15 cellular contexts compared by ENCODE assay signal in the genomic region with DNA sequence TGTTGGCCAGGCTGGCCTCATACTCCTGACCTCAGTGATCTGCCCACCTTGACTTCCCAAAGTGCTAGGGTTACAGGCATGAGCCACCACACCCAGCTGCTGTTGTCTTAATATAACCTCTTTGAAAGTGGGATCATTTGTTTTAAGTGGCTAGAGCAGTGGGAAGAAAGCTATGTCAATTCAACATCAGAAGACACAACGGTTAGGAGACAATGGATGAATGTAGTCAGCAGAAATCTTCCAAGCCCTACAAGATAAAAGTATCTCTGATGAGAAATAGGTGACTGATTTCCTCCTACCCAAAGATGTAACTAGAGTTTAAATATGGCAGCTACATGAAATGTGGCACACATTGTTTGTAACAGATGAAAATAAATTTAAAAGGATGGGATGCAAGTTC.
"Had no signal": no experiment of that assay in that cellular context is flagged by ENCODE, and none has a peak within 500 bp of the region (broad histone marks: within the 10 kb centered on the region; RNA-seq: fewer than 3 reads in every experiment).

No MANE protein-coding gene starts in this region.

- ATAC-seq: sciatic nerve had no signal

- H3K27me3 Mint-ChIP-seq: naive thymus-derived CD4-positive, alpha-beta T cell had no signal

- H3K4me1 Mint-ChIP-seq: neural crest cell had no signal

- H3K4me3 Mint-ChIP-seq: naive thymus-derived CD4-positive, alpha-beta T cell; neural crest cell had no signal

- DNase-seq: colonic mucosa; dermis blood vessel endothelial cell; erythroblast; foreskin melanocyte; head of caudate nucleus; kidney glomerular epithelial cell; mesendoderm; naive thymus-derived CD4-positive, alpha-beta T cell; posterior cingulate gyrus; stimulated activated CD4-positive, alpha-beta T cell treated with anti-CD3 and anti-CD28 coated beads, Interleukin-2, amount 100 ng/mL, for 24 hours; stimulated activated CD4-positive, alpha-beta T cell treated with anti-CD3 and anti-CD28 coated beads, Interleukin-4, amount 100 ng/mL, for 4 hours; stimulated activated naive CD4-positive, alpha-beta T cell; stomach had no signal
